ENCODE assay signal across 9 cellular contexts in the genomic region with DNA sequence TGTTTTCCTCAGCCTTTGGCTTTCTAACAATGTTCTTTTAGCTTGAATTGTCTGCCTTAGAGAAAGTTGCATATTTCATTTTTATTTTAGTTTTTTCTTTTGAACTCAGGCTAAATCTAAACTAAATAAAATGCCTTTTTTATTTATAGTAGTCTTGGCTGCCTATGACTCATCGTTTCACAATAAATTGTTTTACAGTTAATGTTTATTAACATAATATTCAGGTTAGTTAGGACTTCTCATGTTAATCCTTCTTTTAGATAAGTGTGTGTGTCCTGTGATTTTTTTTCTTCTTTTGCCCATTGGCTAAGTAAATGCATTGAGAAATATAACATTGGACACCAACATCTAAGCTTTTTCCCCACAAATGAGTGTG. TPM values are rescaled to one million over a fixed set of nuclear protein-coding genes. Genes with fewer than 3 reads are reported as not detected.
DNase-seq lines count a peak whose midpoint lies in the region; ATAC-seq and TF ChIP-seq lines count a peak whose summit lies in the region.
"Had no signal": no experiment of that assay in that cellular context is flagged by ENCODE, and none has a peak within 500 bp of the region (broad histone marks: within the 10 kb centered on the region; RNA-seq: fewer than 3 reads in every experiment).

No MANE protein-coding gene starts in this region.

- no peaks in the 10 kb centered on the region for H3K27me3 ChIP-seq in CD4-positive, CD25-positive, alpha-beta regulatory T cell (ENCODE audit: control insufficient read depth, insufficient read depth, low read length)

- peaks cover 4% of the 10 kb centered on the region for H3K27me3 Mint-ChIP-seq in CD4-positive, CD25-positive, alpha-beta regulatory T cell
- no peaks in the 10 kb centered on the region for H3K27me3 Mint-ChIP-seq in central memory CD8-positive, alpha-beta T cell
- no peaks in the 10 kb centered on the region for H3K27me3 Mint-ChIP-seq in natural killer cell (ENCODE audit: low read depth in 2 of 2)

- H3K4me3 Mint-ChIP-seq in CD4-positive, CD25-positive, alpha-beta regulatory T cell: peak overlapping the region; percentile 96 to 100 (median 99)
- peak overlapping the region; percentile 98 for H3K4me3 Mint-ChIP-seq in central memory CD8-positive, alpha-beta T cell
- H3K4me3 Mint-ChIP-seq in natural killer cell: peak overlapping the region; percentile 98

- no peaks in the 10 kb centered on the region for H3K36me3 Mint-ChIP-seq in CD4-positive, CD25-positive, alpha-beta regulatory T cell
- H3K36me3 Mint-ChIP-seq in central memory CD8-positive, alpha-beta T cell (ENCODE audit: insufficient read depth): peaks cover 8% of the 10 kb centered on the region
- H3K36me3 Mint-ChIP-seq in natural killer cell: no peaks in the 10 kb centered on the region

- H3K27ac ChIP-seq in CD4-positive, CD25-positive, alpha-beta regulatory T cell (ENCODE audit: insufficient read depth, low read length, poor library complexity, severe bottlenecking): peak overlapping the region; percentile 83

- ATAC-seq in CD4-positive, CD25-positive, alpha-beta regulatory T cell (ENCODE audit: low read depth in 2 of 2): no peak
- no peak for ATAC-seq in central memory CD8-positive, alpha-beta T cell (replicated peaks; ENCODE audit: extremely low read depth, poor library complexity, severe bottlenecking)
- ATAC-seq in natural killer cell: no peak
- no peak for ATAC-seq in GM19351 (IDR thresholded peaks at IDR 0.05; ENCODE audit: unreplicated experiment)
- ATAC-seq in HG03280 (IDR thresholded peaks at IDR 0.05; ENCODE audit: unreplicated experiment): no peak

- H3K4me1 ChIP-seq in CD4-positive, CD25-positive, alpha-beta regulatory T cell (ENCODE audit: control insufficient read depth, insufficient read depth, low read length, poor library complexity, severe bottlenecking): peaks cover 19% of the 10 kb centered on the region

- no peaks in the 10 kb centered on the region for H3K36me3 ChIP-seq in CD4-positive, CD25-positive, alpha-beta regulatory T cell (ENCODE audit: control insufficient read depth, insufficient read depth, low read length)

- H3K9me3 ChIP-seq in CD4-positive, CD25-positive, alpha-beta regulatory T cell (ENCODE audit: control insufficient read depth in 2 of 2, low read length in 2 of 2): no peaks in the 10 kb centered on the region

- no peak for DNase-seq in CD4-positive, CD25-positive, alpha-beta regulatory T cell
- DNase-seq in LNCaP clone FGC (ENCODE audit: low read depth): no peak
- DNase-seq in central memory CD8-positive, alpha-beta T cell (ENCODE audit: low spot score in 2 of 2): no peak
- DNase-seq in natural killer cell: no peak
- no peak for DNase-seq in NCI-H1694 treated with DMSO at 0.1 percent for 48 hours (lab: John Stamatoyannopoulos, UW)
- no peak for DNase-seq in globus pallidus (ENCODE audit: low spot score)
- DNase-seq: activated CD4-positive, alpha-beta T cell treated with anti-CD3 and anti-CD28 coated beads for 4 hours had no signal

- TF ChIP-seq CTCF in LNCaP clone FGC (IDR thresholded peaks at IDR 0.05; ENCODE audit: control insufficient read depth, extremely low read depth, insufficient read depth) (no peak), natural killer cell (IDR thresholded peaks at IDR 0.05) (no peak)

- peak overlapping the region; percentile 93 for H3K4me3 ChIP-seq in CD4-positive, CD25-positive, alpha-beta regulatory T cell (ENCODE audit: low read depth, low read length)
- H3K4me3 ChIP-seq in LNCaP clone FGC (ENCODE audit: low read depth, low read length): peak overlapping the region; percentile 74

- intact Hi-C loops in natural killer cell (cut with micrococcal nuclease): no loop called here

- no peaks in the 10 kb centered on the region for H3K9me3 Mint-ChIP-seq in CD4-positive, CD25-positive, alpha-beta regulatory T cell
- no peaks in the 10 kb centered on the region for H3K9me3 Mint-ChIP-seq in central memory CD8-positive, alpha-beta T cell
- H3K9me3 Mint-ChIP-seq in natural killer cell: no peaks in the 10 kb centered on the region

- peaks cover 2 to 30% (median 15%) of the 10 kb centered on the region in 4 donors for H3K4me1 Mint-ChIP-seq in CD4-positive, CD25-positive, alpha-beta regulatory T cell
- peaks cover 10% of the 10 kb centered on the region for H3K4me1 Mint-ChIP-seq in central memory CD8-positive, alpha-beta T cell
- H3K4me1 Mint-ChIP-seq in natural killer cell: peaks cover 14 to 17% of the 10 kb centered on the region in 2 donors

- H3K27ac Mint-ChIP-seq in CD4-positive, CD25-positive, alpha-beta regulatory T cell: no peak overlapping the region
- H3K27ac Mint-ChIP-seq in central memory CD8-positive, alpha-beta T cell (ENCODE audit: low read depth): peak overlapping the region; percentile 95
- H3K27ac Mint-ChIP-seq in natural killer cell: peak overlapping the region; percentile 95 to 98

RNA-seq across cellular contexts. Expression of gene RP2, which starts 1.6 kb away (rescaled TPM):
- 7.2 TPM for total RNA-seq in CD4-positive, CD25-positive, alpha-beta regulatory T cell
- 1 to 10 TPM; 3.6 to 5.6 (median 5.0) TPM for polyA plus RNA-seq in CD4-positive, CD25-positive, alpha-beta regulatory T cell
- total RNA-seq in natural killer cell: 10 to 100 TPM; 10.2 to 13.9 (median 10.8) TPM

Comparison
In these comparisons a context has a peak if more than half of its experiments do, and no peak if none do; other contexts are left out.
1. H3K27ac Mint-ChIP-seq: peak in central memory CD8-positive, alpha-beta T cell (single experiment) and natural killer cell (2 of 2); none in CD4-positive, CD25-positive, alpha-beta regulatory T cell (0 of 3).
2. Peak in every context shown above with its lines, with median percentiles within 50 percentile points of each other: H3K4me3 Mint-ChIP-seq.